ENCODE assay signal across 8 cellular contexts in the genomic region with DNA sequence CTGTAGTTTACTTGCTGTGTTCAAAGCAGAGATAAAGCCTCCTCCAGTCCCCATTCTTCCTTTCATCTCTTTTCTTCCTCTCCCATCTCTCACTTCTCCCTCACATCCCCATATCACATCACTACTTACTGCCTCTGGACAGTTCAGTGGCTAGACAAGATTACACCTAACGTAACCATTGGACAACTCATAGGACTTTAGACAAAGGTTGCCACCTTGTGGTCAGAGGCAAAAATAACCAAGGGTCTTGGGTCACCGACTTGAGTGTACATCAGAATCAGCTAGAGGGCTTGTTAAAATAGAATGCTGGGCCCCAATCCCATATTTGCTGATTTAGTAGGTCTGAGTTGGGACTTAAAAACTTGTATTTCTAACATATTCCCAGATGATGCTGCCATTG.
DNase-seq lines count a peak whose midpoint lies in the region; ATAC-seq and TF ChIP-seq lines count a peak whose summit lies in the region.

No MANE protein-coding gene starts in this region.

- H3K27me3 ChIP-seq in parathyroid adenoma (ENCODE audit: control insufficient read depth, insufficient read depth, low read length), result no peaks in the 10 kb centered on the region

- H3K9ac ChIP-seq in parathyroid adenoma, result no peak overlapping the region

- DNase-seq in NCI-H2196 (lab: John Stamatoyannopoulos, UW; ENCODE audit: unreplicated experiment) (peak; percentile 39), NCI-H2196 treated with DMSO at 0.1 percent for 48 hours (lab: John Stamatoyannopoulos, UW; ENCODE audit: unreplicated experiment) (no peak), NCI-H1417 (lab: John Stamatoyannopoulos, UW) (peak; percentile 43 to 82 (median 59)), fibroblast of peridontal ligament (ENCODE audit: extremely low read depth) (peak; percentile 45)

- H3K36me3 ChIP-seq in parathyroid adenoma (ENCODE audit: control insufficient read depth, insufficient read depth, low read length), result no peaks in the 10 kb centered on the region

- no peaks in the 10 kb centered on the region for H3K4me1 ChIP-seq in parathyroid adenoma

- ATAC-seq in GM21447 (IDR thresholded peaks at IDR 0.05; ENCODE audit: unreplicated experiment) (peak; percentile 66), HG02884 (IDR thresholded peaks at IDR 0.05; ENCODE audit: unreplicated experiment) (no peak)

- H3K4me2 ChIP-seq in parathyroid adenoma (ENCODE audit: low read length), result no peak overlapping the region

- no peaks in the 10 kb centered on the region for H3K9me3 ChIP-seq in parathyroid adenoma (ENCODE audit: control insufficient read depth, low read length)

- no peaks in the 10 kb centered on the region for H3K79me2 ChIP-seq in parathyroid adenoma

- H2AFZ ChIP-seq in parathyroid adenoma, result no peak overlapping the region

- H3K4me3 ChIP-seq in parathyroid adenoma (ENCODE audit: low read depth, low read length), result no peak overlapping the region

- TF ChIP-seq CTCF in VCaP (conservative IDR thresholded peaks at IDR 0.05) (peak; percentile 51), parathyroid adenoma (IDR thresholded peaks at IDR 0.05) (peak; percentile 43)

- no peak overlapping the region for H3K27ac ChIP-seq in VCaP
- H3K27ac ChIP-seq in parathyroid adenoma, result no peak overlapping the region
